Comparison of ENCODE assay signal across 23 cellular contexts in genomic region chr13:93279982-93280381, GRCh38. TPM values are rescaled to one million over a fixed set of nuclear protein-coding genes. Genes with fewer than 3 reads are reported as not detected.
"Had no signal": no experiment of that assay in that cellular context is flagged by ENCODE, and none has a peak within 500 bp of the region (broad histone marks: within the 10 kb centered on the region; RNA-seq: fewer than 3 reads in every experiment).

No MANE protein-coding gene starts in this region.

- ATAC-seq: activated CD8-positive, alpha-beta T cell treated with anti-CD3 and anti-CD28 coated beads, Interleukin-2, amount 10 ng/mL, durations not matched to agents 7 days and 5 days; effector memory CD8-positive, alpha-beta T cell; esophagus mucosa; left ventricle myocardium superior; natural killer cell treated with Interleukin-12 subunit alpha and Interleukin-12 subunit beta and Interleukin-15 and Interleukin-18, amount 100 ng/mL, for 72 hours had no signal

- H3K27me3 ChIP-seq: colonic mucosa, dorsolateral prefrontal cortex, spleen, upper lobe of left lung had no signal

- DNase-seq: activated CD4-positive, alpha-beta T cell treated with anti-CD3 and anti-CD28 coated beads, Interleukin-2, amount 10 ng/mL, durations not matched to agents 7 days and 5 days; activated CD4-positive, CD25-positive, alpha-beta regulatory T cell treated with anti-CD3 and anti-CD28 coated beads, Interleukin-2, amount 50 U/mL, for 72 hours; activated CD8-positive, alpha-beta T cell treated with anti-CD3 and anti-CD28 coated beads, Interleukin-2, amount 10 ng/mL, durations not matched to agents 7 days and 5 days; activated naive CD4-positive, alpha-beta T cell; activated naive CD8-positive, alpha-beta T cell treated with anti-CD3 and anti-CD28 coated beads for 36 hours; activated T-cell treated with anti-CD3 and anti-CD28 coated beads, Interleukin-2, amount 50 U/mL, for 1 hour; amniotic stem cell; colonic mucosa; dorsolateral prefrontal cortex; effector memory CD8-positive, alpha-beta T cell; foreskin melanocyte; left ventricle myocardium superior; midbrain; spleen; stimulated activated CD4-positive, alpha-beta T cell treated with anti-CD3 and anti-CD28 coated beads, Interleukin-4, amount 100 ng/mL, for 1 hour; stimulated activated naive CD4-positive, alpha-beta T cell; upper lobe of left lung had no signal

- H3K4me3 ChIP-seq: colonic mucosa, dorsolateral prefrontal cortex, prostate gland, spleen, upper lobe of left lung had no signal

- H3K36me3 ChIP-seq: colonic mucosa, prostate gland, spleen, upper lobe of left lung had no signal

- H3K27ac ChIP-seq: colonic mucosa, dorsolateral prefrontal cortex, prostate gland, spleen, upper lobe of left lung, VCaP had no signal

- H3K9me3 ChIP-seq: colonic mucosa, prostate gland, spleen, upper lobe of left lung had no signal

- H3K4me1 ChIP-seq: colonic mucosa, prostate gland, spleen, upper lobe of left lung had no signal

RNA-seq across cellular contexts. Expression of gene GPC6, which starts 53.4 kb away (rescaled TPM):
- total RNA-seq: activated CD4-positive, alpha-beta T cell treated with anti-CD3 and anti-CD28 coated beads, Interleukin-2, amount 10 ng/mL, durations not matched to agents 7 days and 5 days; activated CD8-positive, alpha-beta T cell treated with anti-CD3 and anti-CD28 coated beads, Interleukin-2, amount 10 ng/mL, durations not matched to agents 7 days and 5 days; activated naive CD8-positive, alpha-beta T cell treated with anti-CD3 and anti-CD28 coated beads for 36 hours; endothelial cell of umbilical vein; natural killer cell treated with Interleukin-12 subunit alpha and Interleukin-12 subunit beta and Interleukin-15 and Interleukin-18, amount 100 ng/mL, for 72 hours; T-helper 2 cell treated with Interferon-gamma antibody and Interleukin-4, amounts not matched to agents 100 ng/mL and 5 ng/mL, for 36 hours had no signal
